29 cellular contexts compared by ENCODE assay signal in genomic region chr2:154161286-154161685, GRCh38.
"Had no signal": no experiment of that assay in that cellular context is flagged by ENCODE, and none has a peak within 500 bp of the region (broad histone marks: within the 10 kb centered on the region; RNA-seq: fewer than 3 reads in every experiment).

No MANE protein-coding gene starts in this region.

- H3K36me3 ChIP-seq: ascending aorta, breast epithelium, cardiac muscle cell, colonic mucosa, esophagus muscularis mucosa, gastrocnemius medialis, heart left ventricle had no signal

- H3K4me3 ChIP-seq: ascending aorta, breast epithelium, cardiac muscle cell, colonic mucosa, esophagus muscularis mucosa, gastrocnemius medialis, heart left ventricle had no signal

- H3K4me1 Mint-ChIP-seq: activated CD4-positive, alpha-beta T cell treated with anti-CD3 and anti-CD28 coated beads for 36 hours; activated CD4-positive, alpha-beta T cell treated with anti-CD3 and anti-CD28 coated beads, Interleukin-2, amount 10 ng/mL, durations not matched to agents 24 days and 14 days; activated CD8-positive, alpha-beta memory T cell treated with anti-CD3 and anti-CD28 coated beads, Interleukin-2, amount 10 ng/mL, durations not matched to agents 7 days and 5 days; activated naive CD4-positive, alpha-beta T cell treated with anti-CD3 and anti-CD28 coated beads, Interleukin-2, amount 10 ng/mL, durations not matched to agents 7 days and 5 days; activated naive CD8-positive, alpha-beta T cell treated with anti-CD3 and anti-CD28 coated beads, Interleukin-2, amount 10 ng/mL, durations not matched to agents 7 days and 5 days; brain had no signal

- H3K27me3 Mint-ChIP-seq: activated CD4-positive, alpha-beta memory T cell treated with anti-CD3 and anti-CD28 coated beads for 36 hours; activated CD4-positive, alpha-beta T cell treated with anti-CD3 and anti-CD28 coated beads for 36 hours; activated CD4-positive, alpha-beta T cell treated with anti-CD3 and anti-CD28 coated beads, Interleukin-2, amount 10 ng/mL, durations not matched to agents 24 days and 14 days; activated CD8-positive, alpha-beta memory T cell treated with anti-CD3 and anti-CD28 coated beads, Interleukin-2, amount 10 ng/mL, durations not matched to agents 7 days and 5 days; activated naive CD4-positive, alpha-beta T cell treated with anti-CD3 and anti-CD28 coated beads, Interleukin-2, amount 10 ng/mL, durations not matched to agents 7 days and 5 days; activated naive CD8-positive, alpha-beta T cell treated with anti-CD3 and anti-CD28 coated beads, Interleukin-2, amount 10 ng/mL, durations not matched to agents 7 days and 5 days; brain; effector memory CD8-positive, alpha-beta T cell had no signal

- H3K4me1 ChIP-seq: ascending aorta, breast epithelium, colonic mucosa, esophagus muscularis mucosa, foreskin keratinocyte, gastrocnemius medialis, heart left ventricle had no signal

- DNase-seq: activated CD4-positive, alpha-beta memory T cell treated with anti-CD3 and anti-CD28 coated beads for 36 hours; activated CD4-positive, alpha-beta T cell treated with anti-CD3 and anti-CD28 coated beads for 36 hours; activated CD4-positive, alpha-beta T cell treated with anti-CD3 and anti-CD28 coated beads, Interleukin-2, amount 10 ng/mL, durations not matched to agents 24 days and 14 days; activated CD4-positive, CD25-positive, alpha-beta regulatory T cell; activated CD4-positive, CD25-positive, alpha-beta regulatory T cell treated with anti-CD3 and anti-CD28 coated beads, Interleukin-2, amount 50 U/mL, for 72 hours; activated CD8-positive, alpha-beta memory T cell treated with anti-CD3 and anti-CD28 coated beads, Interleukin-2, amount 10 ng/mL, durations not matched to agents 7 days and 5 days; activated CD8-positive, alpha-beta memory T cell treated with anti-CD3 and anti-CD28 coated beads, Interleukin-2, amount 50 U/mL, for 4 hours; activated CD8-positive, alpha-beta T cell treated with anti-CD3 and anti-CD28 coated beads, Interleukin-2, amount 10 ng/mL, durations not matched to agents 7 days and 5 days; activated gamma-delta T cell; activated naive CD4-positive, alpha-beta T cell; activated naive CD4-positive, alpha-beta T cell treated with anti-CD3 and anti-CD28 coated beads, Interleukin-2, amount 10 ng/mL, durations not matched to agents 7 days and 5 days; activated naive CD8-positive, alpha-beta T cell treated with anti-CD3 and anti-CD28 coated beads, Interleukin-2, amount 10 ng/mL, durations not matched to agents 7 days and 5 days; activated T-cell treated with anti-CD3 and anti-CD28 coated beads, Interleukin-2, amount 50 U/mL, for 1 hour; activated T-cell treated with anti-CD3 and anti-CD28 coated beads, Interleukin-2, amount 50 U/mL, for 72 hours; central memory CD4-positive, alpha-beta T cell; colonic mucosa; effector memory CD8-positive, alpha-beta T cell; erythroblast; foreskin keratinocyte; gastrocnemius medialis; glutamatergic neuron; heart left ventricle; T-helper 2 cell had no signal

- H3K36me3 Mint-ChIP-seq: activated CD4-positive, alpha-beta memory T cell treated with anti-CD3 and anti-CD28 coated beads for 36 hours; activated CD8-positive, alpha-beta memory T cell treated with anti-CD3 and anti-CD28 coated beads, Interleukin-2, amount 10 ng/mL, durations not matched to agents 7 days and 5 days; activated naive CD4-positive, alpha-beta T cell treated with anti-CD3 and anti-CD28 coated beads, Interleukin-2, amount 10 ng/mL, durations not matched to agents 7 days and 5 days; activated naive CD4-positive, alpha-beta T cell treated with anti-CD3 and anti-CD28 coated beads, Interleukin-2, amount 50 U/mL, for 72 hours; activated naive CD8-positive, alpha-beta T cell treated with anti-CD3 and anti-CD28 coated beads, Interleukin-2, amount 10 ng/mL, durations not matched to agents 7 days and 5 days; brain had no signal

- H3K4me3 Mint-ChIP-seq: activated CD4-positive, alpha-beta memory T cell treated with anti-CD3 and anti-CD28 coated beads for 36 hours; activated CD4-positive, alpha-beta T cell treated with anti-CD3 and anti-CD28 coated beads for 36 hours; activated CD4-positive, alpha-beta T cell treated with anti-CD3 and anti-CD28 coated beads, Interleukin-2, amount 10 ng/mL, durations not matched to agents 24 days and 14 days; activated CD8-positive, alpha-beta memory T cell treated with anti-CD3 and anti-CD28 coated beads, Interleukin-2, amount 10 ng/mL, durations not matched to agents 7 days and 5 days; activated CD8-positive, alpha-beta T cell treated with anti-CD3 and anti-CD28 coated beads, Interleukin-2, amount 10 ng/mL, durations not matched to agents 7 days and 5 days; activated naive CD4-positive, alpha-beta T cell treated with anti-CD3 and anti-CD28 coated beads, Interleukin-2, amount 10 ng/mL, durations not matched to agents 7 days and 5 days; activated naive CD8-positive, alpha-beta T cell treated with anti-CD3 and anti-CD28 coated beads, Interleukin-2, amount 10 ng/mL, durations not matched to agents 7 days and 5 days; activated T-cell treated with anti-CD3 and anti-CD28 coated beads, Interleukin-2, amount 50 U/mL, for 72 hours; brain; effector memory CD8-positive, alpha-beta T cell had no signal

- H3K27me3 ChIP-seq: ascending aorta, breast epithelium, cardiac muscle cell, colonic mucosa, esophagus muscularis mucosa, foreskin keratinocyte, gastrocnemius medialis, heart left ventricle had no signal

- H3K27ac ChIP-seq: ascending aorta, breast epithelium, cardiac muscle cell, colonic mucosa, esophagus muscularis mucosa, foreskin keratinocyte, gastrocnemius medialis, heart left ventricle had no signal

- H3K9me3 Mint-ChIP-seq: activated CD4-positive, alpha-beta T cell treated with anti-CD3 and anti-CD28 coated beads, Interleukin-2, amount 10 ng/mL, durations not matched to agents 24 days and 14 days; brain had no signal

- ATAC-seq: activated CD4-positive, alpha-beta T cell treated with anti-CD3 and anti-CD28 coated beads for 36 hours; activated CD8-positive, alpha-beta memory T cell treated with anti-CD3 and anti-CD28 coated beads, Interleukin-2, amount 10 ng/mL, durations not matched to agents 7 days and 5 days; activated CD8-positive, alpha-beta T cell treated with anti-CD3 and anti-CD28 coated beads, Interleukin-2, amount 10 ng/mL, durations not matched to agents 7 days and 5 days; activated naive CD4-positive, alpha-beta T cell treated with anti-CD3 and anti-CD28 coated beads, Interleukin-2, amount 50 U/mL, for 72 hours; activated T-cell treated with anti-CD3 and anti-CD28 coated beads, Interleukin-2, amount 50 U/mL, for 72 hours; effector memory CD8-positive, alpha-beta T cell; foreskin keratinocyte; gastrocnemius medialis; heart left ventricle had no signal

- H3K27ac Mint-ChIP-seq: activated CD4-positive, alpha-beta memory T cell treated with anti-CD3 and anti-CD28 coated beads for 36 hours; activated CD4-positive, alpha-beta T cell treated with anti-CD3 and anti-CD28 coated beads for 36 hours; activated CD4-positive, alpha-beta T cell treated with anti-CD3 and anti-CD28 coated beads, Interleukin-2, amount 10 ng/mL, durations not matched to agents 24 days and 14 days; activated CD8-positive, alpha-beta memory T cell treated with anti-CD3 and anti-CD28 coated beads, Interleukin-2, amount 10 ng/mL, durations not matched to agents 7 days and 5 days; activated CD8-positive, alpha-beta T cell treated with anti-CD3 and anti-CD28 coated beads, Interleukin-2, amount 10 ng/mL, durations not matched to agents 7 days and 5 days; activated naive CD4-positive, alpha-beta T cell treated with anti-CD3 and anti-CD28 coated beads, Interleukin-2, amount 10 ng/mL, durations not matched to agents 7 days and 5 days; activated naive CD4-positive, alpha-beta T cell treated with anti-CD3 and anti-CD28 coated beads, Interleukin-2, amount 50 U/mL, for 72 hours; activated naive CD8-positive, alpha-beta T cell treated with anti-CD3 and anti-CD28 coated beads, Interleukin-2, amount 10 ng/mL, durations not matched to agents 7 days and 5 days; activated T-cell treated with anti-CD3 and anti-CD28 coated beads, Interleukin-2, amount 50 U/mL, for 72 hours; brain; effector memory CD8-positive, alpha-beta T cell had no signal

- H3K9me3 ChIP-seq: ascending aorta, breast epithelium, colonic mucosa, esophagus muscularis mucosa, gastrocnemius medialis, heart left ventricle had no signal
